Comparison of ENCODE assay signal across 19 cellular contexts in the genomic region with DNA sequence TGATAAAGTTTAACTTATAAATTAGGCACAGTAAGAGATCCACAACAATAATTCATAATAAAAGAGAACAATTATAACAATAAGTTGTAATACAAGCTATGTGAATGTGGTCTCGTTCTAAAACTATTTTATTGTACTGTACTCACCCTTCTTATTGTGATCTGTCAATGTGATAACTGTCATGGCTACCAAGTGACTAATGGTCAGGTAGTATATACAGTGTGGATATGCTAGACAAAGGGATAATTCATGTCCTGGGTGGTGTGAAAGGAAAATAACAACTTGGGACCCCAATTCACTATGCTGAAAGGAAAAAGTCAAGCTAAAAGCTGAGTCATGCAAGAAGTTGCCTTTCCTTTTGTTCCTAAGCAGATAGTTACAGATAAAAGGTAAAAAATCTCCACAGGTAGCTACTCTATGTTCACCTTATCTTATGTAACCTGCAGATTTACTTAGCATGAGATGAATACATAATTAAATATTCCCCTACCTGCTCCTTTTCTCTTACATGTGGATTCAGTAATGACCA. TPM values are rescaled to one million over a fixed set of nuclear protein-coding genes. Genes with fewer than 3 reads are reported as not detected.
DNase-seq lines count a peak whose midpoint lies in the region; ATAC-seq and TF ChIP-seq lines count a peak whose summit lies in the region.
"Had no signal": no experiment of that assay in that cellular context is flagged by ENCODE, and none has a peak within 500 bp of the region (broad histone marks: within the 10 kb centered on the region; RNA-seq: fewer than 3 reads in every experiment).

No MANE protein-coding gene starts in this region.

- H3K4me3 Mint-ChIP-seq in GM23338 = no peak overlapping the region
- H3K4me3 Mint-ChIP-seq: CD4-positive, alpha-beta T cell had no signal

- H3K9me2 ChIP-seq in Karpas-422 (replicated peaks; ENCODE audit: insufficient read depth, low read length) (no peaks in the 10 kb centered on the region), GM23338 (ENCODE audit: insufficient read depth) (no peaks in the 10 kb centered on the region; the same call in none of the 2 replicates)

- peaks cover 4% of the 10 kb centered on the region for H3K4me1 ChIP-seq in Karpas-422 (ENCODE audit: low read length)
- H3K4me1 ChIP-seq in foreskin keratinocyte = no peaks in the 10 kb centered on the region
- H3K4me1 ChIP-seq in GM23338 (ENCODE audit: insufficient read depth) = peaks cover 18% of the 10 kb centered on the region
- H3K4me1 ChIP-seq: A549, Caco-2 had no signal

- H3K27me3 ChIP-seq in Karpas-422 (ENCODE audit: low read length) (no peaks in the 10 kb centered on the region), foreskin keratinocyte (peaks cover 18% of the 10 kb centered on the region), GM23338 (ENCODE audit: insufficient read depth) (no peaks in the 10 kb centered on the region)

- 0 out of 2 replicates have a peak, but pooled peaks cover 3% of the 10 kb centered on the region for H3F3A ChIP-seq in GM23338 (replicated peaks; ENCODE audit: low read depth)

- DNase-seq in NCI-H146 (lab: John Stamatoyannopoulos, UW) = peak; percentile 5
- no peak for DNase-seq in NCI-H146 treated with DMSO at 0.1 percent for 48 hours (lab: John Stamatoyannopoulos, UW; ENCODE audit: unreplicated experiment)
- peak; percentile 26 for DNase-seq in Karpas-422
- DNase-seq in SW480 (ENCODE audit: low spot score) = peak; percentile 26
- peak in 1 of 2 donors; percentile 26 for DNase-seq in foreskin keratinocyte
- no peak for DNase-seq in DMS79 treated with DMSO at 0.1 percent for 48 hours (lab: John Stamatoyannopoulos, UW)
- no peak for DNase-seq in GM23338 (ENCODE audit: low spot score)
- no peak for DNase-seq in NCI-H446 (lab: John Stamatoyannopoulos, UW)
- DNase-seq: AML-193; Caco-2; CD4-positive, alpha-beta T cell; GDM1; GOT3 had no signal

- ATAC-seq in foreskin keratinocyte (peak; percentile 48), GM23338 (no peak)
- ATAC-seq: A549 had no signal

- H3K4me2 ChIP-seq in Karpas-422 (ENCODE audit: low read depth, low read length, poor library complexity, severe bottlenecking) (no peak overlapping the region), GM23338 (no peak overlapping the region)
- H3K4me2 ChIP-seq: A549 had no signal

- no peak overlapping the region for H3K27ac Mint-ChIP-seq in GM23338
- H3K27ac Mint-ChIP-seq: CD4-positive, alpha-beta T cell had no signal

- TF ChIP-seq CTCF in foreskin keratinocyte (conservative IDR thresholded peaks at IDR 0.05) = no peak
- TF ChIP-seq CTCF in GM23338 (conservative IDR thresholded peaks at IDR 0.05; ENCODE audit: low read depth in 2 of 2) = no peak

- no peaks in the 10 kb centered on the region for H3K27me3 Mint-ChIP-seq in GM23338 (ENCODE audit: insufficient read depth, low read depth, poor library complexity)

- peaks cover 40% of the 10 kb centered on the region for H3K4me1 Mint-ChIP-seq in GM23338

- H3K9me3 Mint-ChIP-seq in GM23338 = no peaks in the 10 kb centered on the region
- H3K9me3 Mint-ChIP-seq: CD4-positive, alpha-beta T cell had no signal

- H4K20me1 ChIP-seq in Karpas-422 (ENCODE audit: insufficient read depth, low read depth, low read length) (no peaks in the 10 kb centered on the region), GM23338 (replicated peaks; ENCODE audit: insufficient read depth) (no peaks in the 10 kb centered on the region)

- no peak overlapping the region for H3K4me3 ChIP-seq in Karpas-422 (ENCODE audit: low read length)
- no peak overlapping the region for H3K4me3 ChIP-seq in GM23338
- H3K4me3 ChIP-seq: A549, HAP-1 had no signal

- no peaks in the 10 kb centered on the region for H3K36me3 ChIP-seq in Karpas-422 (ENCODE audit: insufficient read depth, low read length)
- H3K36me3 ChIP-seq in GM23338 (ENCODE audit: insufficient read depth) = no peaks in the 10 kb centered on the region
- H3K36me3 ChIP-seq: HAP-1 had no signal

- H3K9ac ChIP-seq in Karpas-422 (ENCODE audit: low read length) = no peak overlapping the region

- H3K9me3 ChIP-seq in Karpas-422 (ENCODE audit: low read length) = no peaks in the 10 kb centered on the region
- H3K9me3 ChIP-seq: A549, Caco-2, HAP-1 had no signal

- no peak overlapping the region for H2AFZ ChIP-seq in Karpas-422 (ENCODE audit: low read length)
- no peak overlapping the region for H2AFZ ChIP-seq in GM23338

- H3K36me3 Mint-ChIP-seq in GM23338 (ENCODE audit: low read depth) = no peaks in the 10 kb centered on the region; the same call in 2 of the 3 replicates

- H3K27ac ChIP-seq in Karpas-422 (ENCODE audit: low read length) = no peak overlapping the region
- H3K27ac ChIP-seq in foreskin keratinocyte = no peak overlapping the region
- H3K27ac ChIP-seq in GM23338 (ENCODE audit: low read depth) = no peak overlapping the region
- H3K27ac ChIP-seq: 22Rv1, A549, C4-2B had no signal

- H3K79me2 ChIP-seq in Karpas-422 (ENCODE audit: low read length) = no peaks in the 10 kb centered on the region
- no peaks in the 10 kb centered on the region for H3K79me2 ChIP-seq in GM23338 (replicated peaks; ENCODE audit: insufficient read depth)

TF ChIP-seq in GM23338, 12 proteins besides CTCF, POLR2A, EP300 and RAD21 (continues in another document):
- no peak for TF ChIP-seq ZNF114 (CRISPR knock-in tag; IDR thresholded peaks at IDR 0.05)
- no peak for TF ChIP-seq ZNF331 (CRISPR knock-in tag; IDR thresholded peaks at IDR 0.05; ENCODE audit: low read depth)
- TF ChIP-seq JUNB (IDR thresholded peaks at IDR 0.05; ENCODE audit: unreplicated experiment) = no peak
- TF ChIP-seq EZH2phosphoT487 (IDR thresholded peaks at IDR 0.05; ENCODE audit: unreplicated experiment) = no peak
- TF ChIP-seq, protein P1, sequence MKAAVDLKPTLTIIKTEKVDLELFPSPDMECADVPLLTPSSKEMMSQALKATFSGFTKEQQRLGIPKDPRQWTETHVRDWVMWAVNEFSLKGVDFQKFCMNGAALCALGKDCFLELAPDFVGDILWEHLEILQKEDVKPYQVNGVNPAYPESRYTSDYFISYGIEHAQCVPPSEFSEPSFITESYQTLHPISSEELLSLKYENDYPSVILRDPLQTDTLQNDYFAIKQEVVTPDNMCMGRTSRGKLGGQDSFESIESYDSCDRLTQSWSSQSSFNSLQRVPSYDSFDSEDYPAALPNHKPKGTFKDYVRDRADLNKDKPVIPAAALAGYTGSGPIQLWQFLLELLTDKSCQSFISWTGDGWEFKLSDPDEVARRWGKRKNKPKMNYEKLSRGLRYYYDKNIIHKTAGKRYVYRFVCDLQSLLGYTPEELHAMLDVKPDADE (IDR thresholded peaks at IDR 0.05) = no peak
- TF ChIP-seq, protein P2, sequence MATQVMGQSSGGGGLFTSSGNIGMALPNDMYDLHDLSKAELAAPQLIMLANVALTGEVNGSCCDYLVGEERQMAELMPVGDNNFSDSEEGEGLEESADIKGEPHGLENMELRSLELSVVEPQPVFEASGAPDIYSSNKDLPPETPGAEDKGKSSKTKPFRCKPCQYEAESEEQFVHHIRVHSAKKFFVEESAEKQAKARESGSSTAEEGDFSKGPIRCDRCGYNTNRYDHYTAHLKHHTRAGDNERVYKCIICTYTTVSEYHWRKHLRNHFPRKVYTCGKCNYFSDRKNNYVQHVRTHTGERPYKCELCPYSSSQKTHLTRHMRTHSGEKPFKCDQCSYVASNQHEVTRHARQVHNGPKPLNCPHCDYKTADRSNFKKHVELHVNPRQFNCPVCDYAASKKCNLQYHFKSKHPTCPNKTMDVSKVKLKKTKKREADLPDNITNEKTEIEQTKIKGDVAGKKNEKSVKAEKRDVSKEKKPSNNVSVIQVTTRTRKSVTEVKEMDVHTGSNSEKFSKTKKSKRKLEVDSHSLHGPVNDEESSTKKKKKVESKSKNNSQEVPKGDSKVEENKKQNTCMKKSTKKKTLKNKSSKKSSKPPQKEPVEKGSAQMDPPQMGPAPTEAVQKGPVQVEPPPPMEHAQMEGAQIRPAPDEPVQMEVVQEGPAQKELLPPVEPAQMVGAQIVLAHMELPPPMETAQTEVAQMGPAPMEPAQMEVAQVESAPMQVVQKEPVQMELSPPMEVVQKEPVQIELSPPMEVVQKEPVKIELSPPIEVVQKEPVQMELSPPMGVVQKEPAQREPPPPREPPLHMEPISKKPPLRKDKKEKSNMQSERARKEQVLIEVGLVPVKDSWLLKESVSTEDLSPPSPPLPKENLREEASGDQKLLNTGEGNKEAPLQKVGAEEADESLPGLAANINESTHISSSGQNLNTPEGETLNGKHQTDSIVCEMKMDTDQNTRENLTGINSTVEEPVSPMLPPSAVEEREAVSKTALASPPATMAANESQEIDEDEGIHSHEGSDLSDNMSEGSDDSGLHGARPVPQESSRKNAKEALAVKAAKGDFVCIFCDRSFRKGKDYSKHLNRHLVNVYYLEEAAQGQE (IDR thresholded peaks at IDR 0.05; ENCODE audit: unreplicated experiment) = no peak
- TF ChIP-seq POLR2AphosphoS5 (IDR thresholded peaks at IDR 0.05; ENCODE audit: low read depth) = no peak

RNA-seq across cellular contexts. Expression of a gene that starts 10.7 kb away (rescaled TPM):
- not detected in 2 replicates for total RNA-seq in Karpas-422 (2014; rRNA removed; shearing (Covaris generic); ENCODE audit: low replicate concordance)
- total RNA-seq in foreskin keratinocyte = not detected in 2 replicates
- not detected in 2 replicates for polyA plus RNA-seq in foreskin keratinocyte
- not detected in 2 replicates for total RNA-seq in GM23338 (2014; rRNA removed; shearing (Covaris generic))
- polyA plus RNA-seq in GM23338 (2016; fragmentation: Nextera tagmentation; extraction: Ambion mirVana) = not detected in 2 replicates
- total RNA-seq: Caco-2; CD4-positive, alpha-beta T cell; Daoy had no signal
- polyA plus RNA-seq: A549, BJ had no signal

RNA-seq across cellular contexts. Expression of a gene that starts 19.6 kb away (rescaled TPM):
- not detected in 2 replicates for total RNA-seq in Karpas-422 (2014; rRNA removed; shearing (Covaris generic); ENCODE audit: low replicate concordance)
- total RNA-seq in foreskin keratinocyte = 1.7 and 2.0 TPM in 2 replicates
- polyA plus RNA-seq in foreskin keratinocyte = 1.2 TPM in 2 replicates
- 0.50 and 1.5 TPM in 2 replicates for total RNA-seq in GM23338 (2014; rRNA removed; shearing (Covaris generic))
- polyA plus RNA-seq in GM23338 (2016; fragmentation: Nextera tagmentation; extraction: Ambion mirVana) = 0.84 and 1.4 TPM in 2 replicates
- polyA plus RNA-seq: A549 had no signal

Comparison
In these comparisons a context has a peak if more than half of its experiments do, and no peak if none do; other contexts are left out.
1. DNase-seq: peak in NCI-H146 (single experiment), Karpas-422 (single experiment) and SW480 (single experiment); none in NCI-H146 treated with DMSO at 0.1 percent for 48 hours (single experiment), DMS79 treated with DMSO at 0.1 percent for 48 hours (single experiment), GM23338 (single experiment) and NCI-H446 (0 of 2).